Comparison of ENCODE assay signal across 13 cellular contexts in the genomic region with DNA sequence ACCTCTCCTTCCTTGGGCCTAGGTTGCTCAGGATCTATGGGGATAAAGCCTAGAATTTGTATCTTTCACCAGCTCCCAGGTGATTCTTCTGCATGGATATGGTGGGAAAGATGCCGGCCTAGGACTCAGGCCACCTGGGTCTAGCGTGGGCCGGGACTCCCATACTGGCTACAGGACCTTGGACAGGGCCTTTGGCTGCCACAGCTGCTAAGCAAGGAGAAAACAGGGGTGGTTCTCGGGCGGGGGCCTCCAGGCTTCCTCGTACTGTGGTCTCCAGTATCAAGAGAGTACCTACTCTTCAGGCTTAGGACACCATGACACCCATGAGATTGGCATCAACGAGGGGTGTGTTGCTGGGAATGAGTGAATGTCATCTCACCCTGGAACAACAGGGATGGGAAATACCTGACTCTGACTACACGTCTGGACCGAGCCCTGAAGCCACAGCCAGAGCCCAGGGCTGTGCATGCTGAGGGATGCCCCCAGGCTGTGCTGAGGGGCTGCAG.
DNase-seq lines count a peak whose midpoint lies in the region; ATAC-seq and TF ChIP-seq lines count a peak whose summit lies in the region.
"Had no signal": no experiment of that assay in that cellular context is flagged by ENCODE, and none has a peak within 500 bp of the region (broad histone marks: within the 10 kb centered on the region; RNA-seq: fewer than 3 reads in every experiment).

No MANE protein-coding gene starts in this region.

- H3K36me3 ChIP-seq in GM23248 (ENCODE audit: low read depth) (no peaks in the 10 kb centered on the region), ovary (no peaks in the 10 kb centered on the region)

- H3K4me3 ChIP-seq in GM23248 (no peak overlapping the region), ovary (no peak overlapping the region)

- no peak overlapping the region for H3K27ac Mint-ChIP-seq in progenitor cell of endocrine pancreas
- H3K27ac Mint-ChIP-seq: CD8-positive, alpha-beta T cell had no signal

- intact Hi-C loops in ovary (cut with DNase I), result loop anchor here in 2 of 4 donors (10.0 kb wide), 2 partner anchors 124 to 524 kb away; a partner anchor contains a TSS
- intact Hi-C loops in left cardiac atrium (cut with DNase I), result loop anchor here in 1 of 2 donors (10.0 kb wide), 2 partner anchors 124 to 644 kb away; a partner anchor contains a TSS

- TF ChIP-seq EP300 in ovary (IDR thresholded peaks at IDR 0.05), result no peak

- H3K9me3 ChIP-seq in GM23248 (ENCODE audit: low read depth) (no peaks in the 10 kb centered on the region), ovary (no peaks in the 10 kb centered on the region)

- TF ChIP-seq POLR2A in ovary (IDR thresholded peaks at IDR 0.05), result no peak

- peaks cover 37% of the 10 kb centered on the region for H3K27me3 Mint-ChIP-seq in progenitor cell of endocrine pancreas

- H3K4me2 ChIP-seq in GM23248 (ENCODE audit: unreplicated experiment), result no peak overlapping the region

- ATAC-seq in GM19023 (IDR thresholded peaks at IDR 0.05; ENCODE audit: unreplicated experiment), result no peak
- ATAC-seq in left cardiac atrium, result no peak
- ATAC-seq: CD8-positive, alpha-beta T cell had no signal

- no peaks in the 10 kb centered on the region for H3K4me1 Mint-ChIP-seq in progenitor cell of endocrine pancreas (ENCODE audit: low read depth)

- no peak overlapping the region for H3K27ac ChIP-seq in GM23248
- H3K27ac ChIP-seq in ovary, result no peak overlapping the region

- no peak overlapping the region for H3K4me3 Mint-ChIP-seq in progenitor cell of endocrine pancreas (ENCODE audit: low read depth)
- H3K4me3 Mint-ChIP-seq: CD8-positive, alpha-beta T cell had no signal

- peaks cover 7% of the 10 kb centered on the region; the same call in 1 of the 2 replicates for H3K4me1 ChIP-seq in GM23248 (ENCODE audit: insufficient read depth)
- H3K4me1 ChIP-seq in ovary (ENCODE audit: insufficient read depth), result no peaks in the 10 kb centered on the region

- peak; percentile 21 for DNase-seq in GM23248
- DNase-seq in iPS-NIHi11 (ENCODE audit: low spot score), result peak; percentile 54
- peak; percentile 26 for DNase-seq in progenitor cell of endocrine pancreas (ENCODE audit: low spot score, unreplicated experiment)
- DNase-seq in ovary, result no peak
- DNase-seq in left cardiac atrium, result no peak
- DNase-seq: CD8-positive, alpha-beta T cell; NCI-H1436; NCI-H2081; NCI-H524; NK-92 treated with Interleukin-12 subunit alpha and Interleukin-12 subunit beta, amount 100 ng/mL, for 24 hours; OCI-M1 had no signal

- in situ Hi-C loops in GM23248 (cut with MboI), result loop anchor here (10.0 kb wide), 1 partner anchor 524 kb away; no protein-coding TSS in a partner anchor

- no peaks in the 10 kb centered on the region for H3K79me2 ChIP-seq in GM23248 (ENCODE audit: insufficient read depth)

- H2AFZ ChIP-seq in GM23248, result no peak overlapping the region

- no peaks in the 10 kb centered on the region for H3F3A ChIP-seq in GM23248 (ENCODE audit: insufficient read depth)

- TF ChIP-seq CTCF in progenitor cell of endocrine pancreas (IDR thresholded peaks at IDR 0.05; ENCODE audit: unreplicated experiment), result no peak
- TF ChIP-seq CTCF in ovary (IDR thresholded peaks at IDR 0.05), result no peak

- H3K27me3 ChIP-seq in GM23248 (replicated peaks; ENCODE audit: insufficient read depth) (peaks cover 9% of the 10 kb centered on the region; the same call in 1 of the 2 replicates), ovary (no peaks in the 10 kb centered on the region)

- H3K9me2 ChIP-seq in GM23248 (ENCODE audit: insufficient read depth), result no peaks in the 10 kb centered on the region

- WGBS in GM23248 (ENCODE audit: low coverage in 1 of 2, low lambda C conversion rate in 2 of 2, missing lambda C conversion rate in 2 of 2), 2 experiments, result 65 to 75% methylated on average over 9 of the region's 9 CpGs
- 47 to 63% (median 55%) methylated on average over 9 of the region's 9 CpGs for WGBS in ovary, 3 donors

- no peak overlapping the region for H3K9ac ChIP-seq in GM23248

- H3K9me3 Mint-ChIP-seq in progenitor cell of endocrine pancreas (ENCODE audit: low read depth), result no peaks in the 10 kb centered on the region
- H3K9me3 Mint-ChIP-seq: CD8-positive, alpha-beta T cell had no signal

- no peaks in the 10 kb centered on the region for H4K20me1 ChIP-seq in GM23248 (ENCODE audit: insufficient read depth)

- H3K36me3 Mint-ChIP-seq in progenitor cell of endocrine pancreas (ENCODE audit: insufficient read depth), result no peaks in the 10 kb centered on the region
- H3K36me3 Mint-ChIP-seq: CD8-positive, alpha-beta T cell had no signal

TF ChIP-seq in PFSK-1, 5 proteins besides CTCF, POLR2A, EP300 and RAD21:
- no peak for TF ChIP-seq SIN3A (IDR thresholded peaks at IDR 0.05; ENCODE audit: borderline replicate concordance, insufficient read depth, low read length)
- TF ChIP-seq, protein P1, sequence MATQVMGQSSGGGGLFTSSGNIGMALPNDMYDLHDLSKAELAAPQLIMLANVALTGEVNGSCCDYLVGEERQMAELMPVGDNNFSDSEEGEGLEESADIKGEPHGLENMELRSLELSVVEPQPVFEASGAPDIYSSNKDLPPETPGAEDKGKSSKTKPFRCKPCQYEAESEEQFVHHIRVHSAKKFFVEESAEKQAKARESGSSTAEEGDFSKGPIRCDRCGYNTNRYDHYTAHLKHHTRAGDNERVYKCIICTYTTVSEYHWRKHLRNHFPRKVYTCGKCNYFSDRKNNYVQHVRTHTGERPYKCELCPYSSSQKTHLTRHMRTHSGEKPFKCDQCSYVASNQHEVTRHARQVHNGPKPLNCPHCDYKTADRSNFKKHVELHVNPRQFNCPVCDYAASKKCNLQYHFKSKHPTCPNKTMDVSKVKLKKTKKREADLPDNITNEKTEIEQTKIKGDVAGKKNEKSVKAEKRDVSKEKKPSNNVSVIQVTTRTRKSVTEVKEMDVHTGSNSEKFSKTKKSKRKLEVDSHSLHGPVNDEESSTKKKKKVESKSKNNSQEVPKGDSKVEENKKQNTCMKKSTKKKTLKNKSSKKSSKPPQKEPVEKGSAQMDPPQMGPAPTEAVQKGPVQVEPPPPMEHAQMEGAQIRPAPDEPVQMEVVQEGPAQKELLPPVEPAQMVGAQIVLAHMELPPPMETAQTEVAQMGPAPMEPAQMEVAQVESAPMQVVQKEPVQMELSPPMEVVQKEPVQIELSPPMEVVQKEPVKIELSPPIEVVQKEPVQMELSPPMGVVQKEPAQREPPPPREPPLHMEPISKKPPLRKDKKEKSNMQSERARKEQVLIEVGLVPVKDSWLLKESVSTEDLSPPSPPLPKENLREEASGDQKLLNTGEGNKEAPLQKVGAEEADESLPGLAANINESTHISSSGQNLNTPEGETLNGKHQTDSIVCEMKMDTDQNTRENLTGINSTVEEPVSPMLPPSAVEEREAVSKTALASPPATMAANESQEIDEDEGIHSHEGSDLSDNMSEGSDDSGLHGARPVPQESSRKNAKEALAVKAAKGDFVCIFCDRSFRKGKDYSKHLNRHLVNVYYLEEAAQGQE (IDR thresholded peaks at IDR 0.05; ENCODE audit: insufficient read depth in 1 of 2, low read depth in 2 of 2, low read length in 2 of 2), result peak; percentile 46 to 83; a peak in 2 of 4 replicates
- TF ChIP-seq TAF1 (IDR thresholded peaks at IDR 0.05; ENCODE audit: borderline replicate concordance, insufficient read depth, low read length), result no peak

Comparison
In these comparisons a context has a peak if more than half of its experiments do, and no peak if none do; other contexts are left out.
1. DNase-seq: peak in GM23248 (single experiment), iPS-NIHi11 (single experiment) and progenitor cell of endocrine pancreas (single experiment); none in ovary (0 of 5) and left cardiac atrium (single experiment).